In the genomic region with DNA sequence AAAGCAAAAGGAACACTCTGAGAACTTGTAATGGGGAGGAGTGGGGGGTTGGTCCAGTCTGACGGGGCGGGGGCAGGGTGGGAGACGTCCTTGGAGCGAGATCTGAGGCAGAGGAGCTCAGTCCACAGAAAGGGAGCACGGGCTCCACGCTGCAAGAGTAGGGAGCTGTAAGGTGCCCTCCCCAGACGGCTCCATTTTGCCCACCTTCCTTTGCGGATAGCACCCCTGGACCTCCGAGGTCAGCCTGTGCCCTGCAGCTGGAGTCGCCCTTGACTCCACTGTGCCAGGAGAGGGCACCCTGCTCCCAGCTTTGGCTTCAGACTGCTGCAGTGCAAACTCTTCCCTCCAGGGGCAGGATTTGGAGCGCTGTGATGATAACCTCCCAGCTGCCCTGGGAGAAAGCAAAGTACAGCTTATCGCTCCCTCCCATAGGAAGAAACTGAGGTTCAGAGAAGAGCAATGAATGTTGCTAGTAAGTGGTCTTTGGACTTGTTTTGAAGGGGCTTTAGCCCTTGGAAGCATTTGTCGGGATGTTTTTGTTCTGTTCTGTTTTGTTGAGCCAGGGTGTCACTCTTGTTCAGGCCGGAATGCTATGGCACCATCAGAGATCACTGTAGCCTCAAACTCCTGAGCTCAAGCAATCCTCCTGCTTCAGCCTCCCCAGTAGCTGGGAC, we compare ENCODE assay signal across 8 cellular contexts. TPM values are rescaled to one million over a fixed set of nuclear protein-coding genes. Genes with fewer than 3 reads are reported as not detected.
DNase-seq lines count a peak whose midpoint lies in the region; ATAC-seq, FAIRE-seq and TF ChIP-seq lines count a peak whose summit lies in the region.

No MANE protein-coding gene starts in this region.

- FAIRE-seq in A204.1 (lab: Jason Lieb, UNC): peak; percentile 35

- TF ChIP-seq CTCF in kidney epithelial cell (IDR thresholded peaks at IDR 0.05; ENCODE audit: insufficient read depth, low read length, poor library complexity, severe bottlenecking): peak; percentile 100

- ATAC-seq in GM18858 (IDR thresholded peaks at IDR 0.05; ENCODE audit: unreplicated experiment) (peak; percentile 66), HG03196 (IDR thresholded peaks at IDR 0.05; ENCODE audit: unreplicated experiment) (peak; percentile 85)
- peak; percentile 98 for ATAC-seq in central memory CD8-positive, alpha-beta T cell (replicated peaks; ENCODE audit: extremely low read depth, poor library complexity, severe bottlenecking)

- no peaks in the 10 kb centered on the region for H3K9me3 Mint-ChIP-seq in central memory CD8-positive, alpha-beta T cell

- peaks cover 7% of the 10 kb centered on the region for H3K27me3 ChIP-seq in kidney epithelial cell (ENCODE audit: control insufficient read depth, insufficient read depth, low read length)

- no peak overlapping the region for H3K4me3 ChIP-seq in kidney epithelial cell (ENCODE audit: low read depth, low read length)

- no peaks in the 10 kb centered on the region for H3K36me3 ChIP-seq in kidney epithelial cell (ENCODE audit: control insufficient read depth, insufficient read depth, low read length)

- peaks cover 2% of the 10 kb centered on the region for H3K36me3 Mint-ChIP-seq in central memory CD8-positive, alpha-beta T cell (ENCODE audit: insufficient read depth)

- peaks cover 20% of the 10 kb centered on the region for H3K27me3 Mint-ChIP-seq in central memory CD8-positive, alpha-beta T cell

- no peak overlapping the region for H3K27ac Mint-ChIP-seq in central memory CD8-positive, alpha-beta T cell (ENCODE audit: low read depth)

- peak; percentile 70 for DNase-seq in NCI-H446 treated with DMSO at 0.1 percent for 48 hours (lab: John Stamatoyannopoulos, UW)
- peak; percentile 83 for DNase-seq in activated CD4-positive, CD25-positive, alpha-beta regulatory T cell treated with anti-CD3 and anti-CD28 coated beads, Interleukin-2, amount 50 U/mL, for 72 hours
- DNase-seq in central memory CD8-positive, alpha-beta T cell (ENCODE audit: low spot score in 2 of 2): peak; percentile 83 to 87
- DNase-seq in kidney epithelial cell (ENCODE audit: low read depth): peak; percentile 34
- DNase-seq in stimulated activated CD4-positive, alpha-beta T cell treated with anti-CD3 and anti-CD28 coated beads, Interleukin-1b, Interleukin-23, amount 100 ng/mL, for 4 hours (ENCODE audit: low read depth in 2 of 2): peak; percentile 75 to 78

- H3K4me1 Mint-ChIP-seq in central memory CD8-positive, alpha-beta T cell: peaks cover 14% of the 10 kb centered on the region

- peak overlapping the region; percentile 25 for H3K4me3 Mint-ChIP-seq in central memory CD8-positive, alpha-beta T cell

RNA-seq across cellular contexts. Expression of gene AHCY, which starts 9.5 kb away (rescaled TPM):
- 199 and 212 TPM in 2 replicates for total RNA-seq in kidney epithelial cell

RNA-seq across cellular contexts. Expression of gene ITCH, which starts 50.4 kb away (rescaled TPM):
- 47.8 and 53.5 TPM in 2 replicates for total RNA-seq in kidney epithelial cell

Comparison
In these comparisons a context has a peak if more than half of its experiments do, and no peak if none do; other contexts are left out.
1. DNase-seq: peak in every context shown above with its lines; median percentile 85 in central memory CD8-positive, alpha-beta T cell; 83 in activated CD4-positive, CD25-positive, alpha-beta regulatory T cell treated with anti-CD3 and anti-CD28 coated beads, Interleukin-2, amount 50 U/mL, for 72 hours; 76 in stimulated activated CD4-positive, alpha-beta T cell treated with anti-CD3 and anti-CD28 coated beads, Interleukin-1b, Interleukin-23, amount 100 ng/mL, for 4 hours; 70 in NCI-H446 treated with DMSO at 0.1 percent for 48 hours; 34 in kidney epithelial cell.